ENCODE assay signal across 3 cellular contexts in the genomic region with DNA sequence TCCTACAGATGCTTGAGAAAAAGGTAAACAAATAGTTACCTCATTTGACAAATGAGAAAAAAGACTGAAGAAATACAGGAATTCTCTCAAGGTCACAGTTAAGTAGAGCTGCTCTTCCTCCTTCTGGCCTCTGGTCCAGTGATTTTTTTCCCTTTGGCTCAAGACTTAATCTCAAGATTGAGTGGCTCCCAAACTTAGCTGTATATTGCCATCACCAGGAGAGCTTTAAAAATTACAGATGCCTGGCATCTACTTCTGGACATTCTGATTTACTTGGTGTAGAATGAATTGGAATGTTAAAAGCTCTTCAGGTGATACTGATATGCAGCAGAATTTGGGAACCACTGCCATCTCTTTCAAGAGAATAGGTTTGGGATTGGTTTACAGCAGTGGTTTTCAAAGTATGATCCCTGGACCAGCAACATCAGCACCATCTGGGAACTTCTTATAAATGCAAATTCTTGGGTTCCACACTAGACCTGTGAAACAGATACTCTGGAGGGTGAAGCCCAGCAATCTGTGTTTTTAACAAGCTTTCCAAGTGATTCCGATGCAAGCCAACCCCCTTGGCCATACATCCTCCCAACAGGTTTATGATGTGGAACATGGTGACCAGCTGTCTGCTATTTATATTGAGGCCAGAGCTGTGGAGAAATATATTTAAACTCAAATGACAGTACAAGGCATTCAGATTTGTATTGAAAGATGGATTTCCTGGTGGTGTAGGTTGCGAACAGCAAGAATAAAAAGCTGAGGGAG.
TF ChIP-seq lines count a peak whose summit lies in the region.

No MANE protein-coding gene starts in this region.

TF ChIP-seq in liver, 16 proteins besides CTCF, POLR2A, EP300 and RAD21 (continued from another document):
- TF ChIP-seq SP1 (IDR thresholded peaks at IDR 0.05) (no peak), EGR1 (IDR thresholded peaks at IDR 0.05; ENCODE audit: low read depth in 2 of 2) (no peak), JUND (IDR thresholded peaks at IDR 0.05) (no peak), HNF4G (IDR thresholded peaks at IDR 0.05) (no peak), FOXA1 (IDR thresholded peaks at IDR 0.05) (no peak), FOXA2 (IDR thresholded peaks at IDR 0.05) (no peak), TAF1 (conservative IDR thresholded peaks at IDR 0.05) (no peak), HNF4A (conservative IDR thresholded peaks at IDR 0.05) (no peak), NR2F2 (IDR thresholded peaks at IDR 0.05) (no peak)
- TF ChIP-seq, protein P1, sequence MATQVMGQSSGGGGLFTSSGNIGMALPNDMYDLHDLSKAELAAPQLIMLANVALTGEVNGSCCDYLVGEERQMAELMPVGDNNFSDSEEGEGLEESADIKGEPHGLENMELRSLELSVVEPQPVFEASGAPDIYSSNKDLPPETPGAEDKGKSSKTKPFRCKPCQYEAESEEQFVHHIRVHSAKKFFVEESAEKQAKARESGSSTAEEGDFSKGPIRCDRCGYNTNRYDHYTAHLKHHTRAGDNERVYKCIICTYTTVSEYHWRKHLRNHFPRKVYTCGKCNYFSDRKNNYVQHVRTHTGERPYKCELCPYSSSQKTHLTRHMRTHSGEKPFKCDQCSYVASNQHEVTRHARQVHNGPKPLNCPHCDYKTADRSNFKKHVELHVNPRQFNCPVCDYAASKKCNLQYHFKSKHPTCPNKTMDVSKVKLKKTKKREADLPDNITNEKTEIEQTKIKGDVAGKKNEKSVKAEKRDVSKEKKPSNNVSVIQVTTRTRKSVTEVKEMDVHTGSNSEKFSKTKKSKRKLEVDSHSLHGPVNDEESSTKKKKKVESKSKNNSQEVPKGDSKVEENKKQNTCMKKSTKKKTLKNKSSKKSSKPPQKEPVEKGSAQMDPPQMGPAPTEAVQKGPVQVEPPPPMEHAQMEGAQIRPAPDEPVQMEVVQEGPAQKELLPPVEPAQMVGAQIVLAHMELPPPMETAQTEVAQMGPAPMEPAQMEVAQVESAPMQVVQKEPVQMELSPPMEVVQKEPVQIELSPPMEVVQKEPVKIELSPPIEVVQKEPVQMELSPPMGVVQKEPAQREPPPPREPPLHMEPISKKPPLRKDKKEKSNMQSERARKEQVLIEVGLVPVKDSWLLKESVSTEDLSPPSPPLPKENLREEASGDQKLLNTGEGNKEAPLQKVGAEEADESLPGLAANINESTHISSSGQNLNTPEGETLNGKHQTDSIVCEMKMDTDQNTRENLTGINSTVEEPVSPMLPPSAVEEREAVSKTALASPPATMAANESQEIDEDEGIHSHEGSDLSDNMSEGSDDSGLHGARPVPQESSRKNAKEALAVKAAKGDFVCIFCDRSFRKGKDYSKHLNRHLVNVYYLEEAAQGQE (IDR thresholded peaks at IDR 0.05) = no peak
- TF ChIP-seq, protein P2, sequence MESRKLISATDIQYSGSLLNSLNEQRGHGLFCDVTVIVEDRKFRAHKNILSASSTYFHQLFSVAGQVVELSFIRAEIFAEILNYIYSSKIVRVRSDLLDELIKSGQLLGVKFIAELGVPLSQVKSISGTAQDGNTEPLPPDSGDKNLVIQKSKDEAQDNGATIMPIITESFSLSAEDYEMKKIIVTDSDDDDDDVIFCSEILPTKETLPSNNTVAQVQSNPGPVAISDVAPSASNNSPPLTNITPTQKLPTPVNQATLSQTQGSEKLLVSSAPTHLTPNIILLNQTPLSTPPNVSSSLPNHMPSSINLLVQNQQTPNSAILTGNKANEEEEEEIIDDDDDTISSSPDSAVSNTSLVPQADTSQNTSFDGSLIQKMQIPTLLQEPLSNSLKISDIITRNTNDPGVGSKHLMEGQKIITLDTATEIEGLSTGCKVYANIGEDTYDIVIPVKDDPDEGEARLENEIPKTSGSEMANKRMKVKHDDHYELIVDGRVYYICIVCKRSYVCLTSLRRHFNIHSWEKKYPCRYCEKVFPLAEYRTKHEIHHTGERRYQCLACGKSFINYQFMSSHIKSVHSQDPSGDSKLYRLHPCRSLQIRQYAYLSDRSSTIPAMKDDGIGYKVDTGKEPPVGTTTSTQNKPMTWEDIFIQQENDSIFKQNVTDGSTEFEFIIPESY (IDR thresholded peaks at IDR 0.05) = no peak
TF ChIP-seq in liver: peak in this region for 0.

TF ChIP-seq in HepG2, 621 proteins besides CTCF, POLR2A, EP300 and RAD21 (continued from another document):
- TF ChIP-seq KLF12 (CRISPR knock-in tag; IDR thresholded peaks at IDR 0.05; ENCODE audit: borderline replicate concordance) (no peak), ZMYM2 (CRISPR knock-in tag; IDR thresholded peaks at IDR 0.05) (no peak), PLRG1 (conservative IDR thresholded peaks at IDR 0.05) (no peak), XRCC5 (optimal IDR thresholded peaks at IDR 0.05; ENCODE audit: low read length) (no peak), TAF1 (CRISPR knock-in tag; IDR thresholded peaks at IDR 0.05) (no peak)
- TF ChIP-seq, protein P3, sequence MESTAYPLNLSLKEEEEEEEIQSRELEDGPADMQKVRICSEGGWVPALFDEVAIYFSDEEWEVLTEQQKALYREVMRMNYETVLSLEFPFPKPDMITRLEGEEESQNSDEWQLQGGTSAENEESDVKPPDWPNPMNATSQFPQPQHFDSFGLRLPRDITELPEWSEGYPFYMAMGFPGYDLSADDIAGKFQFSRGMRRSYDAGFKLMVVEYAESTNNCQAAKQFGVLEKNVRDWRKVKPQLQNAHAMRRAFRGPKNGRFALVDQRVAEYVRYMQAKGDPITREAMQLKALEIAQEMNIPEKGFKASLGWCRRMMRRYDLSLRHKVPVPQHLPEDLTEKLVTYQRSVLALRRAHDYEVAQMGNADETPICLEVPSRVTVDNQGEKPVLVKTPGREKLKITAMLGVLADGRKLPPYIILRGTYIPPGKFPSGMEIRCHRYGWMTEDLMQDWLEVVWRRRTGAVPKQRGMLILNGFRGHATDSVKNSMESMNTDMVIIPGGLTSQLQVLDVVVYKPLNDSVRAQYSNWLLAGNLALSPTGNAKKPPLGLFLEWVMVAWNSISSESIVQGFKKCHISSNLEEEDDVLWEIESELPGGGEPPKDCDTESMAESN (CRISPR knock-in tag; conservative IDR thresholded peaks at IDR 0.05) = no peak
- TF ChIP-seq, protein P4, sequence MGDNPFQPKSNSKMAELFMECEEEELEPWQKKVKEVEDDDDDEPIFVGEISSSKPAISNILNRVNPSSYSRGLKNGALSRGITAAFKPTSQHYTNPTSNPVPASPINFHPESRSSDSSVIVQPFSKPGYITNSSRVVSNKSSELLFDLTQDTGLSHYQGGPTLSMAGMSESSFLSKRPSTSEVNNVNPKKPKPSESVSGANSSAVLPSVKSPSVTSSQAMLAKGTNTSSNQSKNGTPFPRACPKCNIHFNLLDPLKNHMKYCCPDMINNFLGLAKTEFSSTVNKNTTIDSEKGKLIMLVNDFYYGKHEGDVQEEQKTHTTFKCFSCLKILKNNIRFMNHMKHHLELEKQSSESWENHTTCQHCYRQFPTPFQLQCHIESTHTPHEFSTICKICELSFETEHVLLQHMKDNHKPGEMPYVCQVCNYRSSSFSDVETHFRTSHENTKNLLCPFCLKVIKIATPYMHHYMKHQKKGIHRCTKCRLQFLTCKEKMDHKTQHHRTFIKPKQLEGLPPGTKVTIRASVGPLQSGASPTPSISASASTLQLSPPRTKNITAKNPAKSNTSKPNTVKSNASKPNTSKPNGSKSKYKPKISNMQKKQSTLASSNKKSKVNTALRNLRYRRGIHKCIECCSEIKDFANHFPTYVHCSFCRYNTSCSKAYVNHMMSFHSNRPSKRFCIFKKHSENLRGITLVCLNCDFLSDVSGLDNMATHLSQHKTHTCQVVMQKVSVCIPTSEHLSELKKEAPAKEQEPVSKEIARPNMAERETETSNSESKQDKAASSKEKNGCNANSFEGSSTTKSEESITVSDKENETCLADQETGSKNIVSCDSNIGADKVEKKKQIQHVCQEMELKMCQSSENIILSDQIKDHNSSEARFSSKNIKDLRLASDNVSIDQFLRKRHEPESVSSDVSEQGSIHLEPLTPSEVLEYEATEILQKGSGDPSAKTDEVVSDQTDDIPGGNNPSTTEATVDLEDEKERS (CRISPR knock-in tag; IDR thresholded peaks at IDR 0.05) = no peak

TF ChIP-seq in K562, 482 proteins besides CTCF, POLR2A, EP300 and RAD21:
- TF ChIP-seq, protein P5, sequence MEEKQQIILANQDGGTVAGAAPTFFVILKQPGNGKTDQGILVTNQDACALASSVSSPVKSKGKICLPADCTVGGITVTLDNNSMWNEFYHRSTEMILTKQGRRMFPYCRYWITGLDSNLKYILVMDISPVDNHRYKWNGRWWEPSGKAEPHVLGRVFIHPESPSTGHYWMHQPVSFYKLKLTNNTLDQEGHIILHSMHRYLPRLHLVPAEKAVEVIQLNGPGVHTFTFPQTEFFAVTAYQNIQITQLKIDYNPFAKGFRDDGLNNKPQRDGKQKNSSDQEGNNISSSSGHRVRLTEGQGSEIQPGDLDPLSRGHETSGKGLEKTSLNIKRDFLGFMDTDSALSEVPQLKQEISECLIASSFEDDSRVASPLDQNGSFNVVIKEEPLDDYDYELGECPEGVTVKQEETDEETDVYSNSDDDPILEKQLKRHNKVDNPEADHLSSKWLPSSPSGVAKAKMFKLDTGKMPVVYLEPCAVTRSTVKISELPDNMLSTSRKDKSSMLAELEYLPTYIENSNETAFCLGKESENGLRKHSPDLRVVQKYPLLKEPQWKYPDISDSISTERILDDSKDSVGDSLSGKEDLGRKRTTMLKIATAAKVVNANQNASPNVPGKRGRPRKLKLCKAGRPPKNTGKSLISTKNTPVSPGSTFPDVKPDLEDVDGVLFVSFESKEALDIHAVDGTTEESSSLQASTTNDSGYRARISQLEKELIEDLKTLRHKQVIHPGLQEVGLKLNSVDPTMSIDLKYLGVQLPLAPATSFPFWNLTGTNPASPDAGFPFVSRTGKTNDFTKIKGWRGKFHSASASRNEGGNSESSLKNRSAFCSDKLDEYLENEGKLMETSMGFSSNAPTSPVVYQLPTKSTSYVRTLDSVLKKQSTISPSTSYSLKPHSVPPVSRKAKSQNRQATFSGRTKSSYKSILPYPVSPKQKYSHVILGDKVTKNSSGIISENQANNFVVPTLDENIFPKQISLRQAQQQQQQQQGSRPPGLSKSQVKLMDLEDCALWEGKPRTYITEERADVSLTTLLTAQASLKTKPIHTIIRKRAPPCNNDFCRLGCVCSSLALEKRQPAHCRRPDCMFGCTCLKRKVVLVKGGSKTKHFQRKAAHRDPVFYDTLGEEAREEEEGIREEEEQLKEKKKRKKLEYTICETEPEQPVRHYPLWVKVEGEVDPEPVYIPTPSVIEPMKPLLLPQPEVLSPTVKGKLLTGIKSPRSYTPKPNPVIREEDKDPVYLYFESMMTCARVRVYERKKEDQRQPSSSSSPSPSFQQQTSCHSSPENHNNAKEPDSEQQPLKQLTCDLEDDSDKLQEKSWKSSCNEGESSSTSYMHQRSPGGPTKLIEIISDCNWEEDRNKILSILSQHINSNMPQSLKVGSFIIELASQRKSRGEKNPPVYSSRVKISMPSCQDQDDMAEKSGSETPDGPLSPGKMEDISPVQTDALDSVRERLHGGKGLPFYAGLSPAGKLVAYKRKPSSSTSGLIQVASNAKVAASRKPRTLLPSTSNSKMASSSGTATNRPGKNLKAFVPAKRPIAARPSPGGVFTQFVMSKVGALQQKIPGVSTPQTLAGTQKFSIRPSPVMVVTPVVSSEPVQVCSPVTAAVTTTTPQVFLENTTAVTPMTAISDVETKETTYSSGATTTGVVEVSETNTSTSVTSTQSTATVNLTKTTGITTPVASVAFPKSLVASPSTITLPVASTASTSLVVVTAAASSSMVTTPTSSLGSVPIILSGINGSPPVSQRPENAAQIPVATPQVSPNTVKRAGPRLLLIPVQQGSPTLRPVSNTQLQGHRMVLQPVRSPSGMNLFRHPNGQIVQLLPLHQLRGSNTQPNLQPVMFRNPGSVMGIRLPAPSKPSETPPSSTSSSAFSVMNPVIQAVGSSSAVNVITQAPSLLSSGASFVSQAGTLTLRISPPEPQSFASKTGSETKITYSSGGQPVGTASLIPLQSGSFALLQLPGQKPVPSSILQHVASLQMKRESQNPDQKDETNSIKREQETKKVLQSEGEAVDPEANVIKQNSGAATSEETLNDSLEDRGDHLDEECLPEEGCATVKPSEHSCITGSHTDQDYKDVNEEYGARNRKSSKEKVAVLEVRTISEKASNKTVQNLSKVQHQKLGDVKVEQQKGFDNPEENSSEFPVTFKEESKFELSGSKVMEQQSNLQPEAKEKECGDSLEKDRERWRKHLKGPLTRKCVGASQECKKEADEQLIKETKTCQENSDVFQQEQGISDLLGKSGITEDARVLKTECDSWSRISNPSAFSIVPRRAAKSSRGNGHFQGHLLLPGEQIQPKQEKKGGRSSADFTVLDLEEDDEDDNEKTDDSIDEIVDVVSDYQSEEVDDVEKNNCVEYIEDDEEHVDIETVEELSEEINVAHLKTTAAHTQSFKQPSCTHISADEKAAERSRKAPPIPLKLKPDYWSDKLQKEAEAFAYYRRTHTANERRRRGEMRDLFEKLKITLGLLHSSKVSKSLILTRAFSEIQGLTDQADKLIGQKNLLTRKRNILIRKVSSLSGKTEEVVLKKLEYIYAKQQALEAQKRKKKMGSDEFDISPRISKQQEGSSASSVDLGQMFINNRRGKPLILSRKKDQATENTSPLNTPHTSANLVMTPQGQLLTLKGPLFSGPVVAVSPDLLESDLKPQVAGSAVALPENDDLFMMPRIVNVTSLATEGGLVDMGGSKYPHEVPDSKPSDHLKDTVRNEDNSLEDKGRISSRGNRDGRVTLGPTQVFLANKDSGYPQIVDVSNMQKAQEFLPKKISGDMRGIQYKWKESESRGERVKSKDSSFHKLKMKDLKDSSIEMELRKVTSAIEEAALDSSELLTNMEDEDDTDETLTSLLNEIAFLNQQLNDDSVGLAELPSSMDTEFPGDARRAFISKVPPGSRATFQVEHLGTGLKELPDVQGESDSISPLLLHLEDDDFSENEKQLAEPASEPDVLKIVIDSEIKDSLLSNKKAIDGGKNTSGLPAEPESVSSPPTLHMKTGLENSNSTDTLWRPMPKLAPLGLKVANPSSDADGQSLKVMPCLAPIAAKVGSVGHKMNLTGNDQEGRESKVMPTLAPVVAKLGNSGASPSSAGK (IDR thresholded peaks at IDR 0.05) = no peak
- TF ChIP-seq RFX7 (CRISPR knock-in tag; IDR thresholded peaks at IDR 0.05) (no peak), KAT2B (IDR thresholded peaks at IDR 0.05; ENCODE audit: low read depth, low read length) (no peak), HEY1 (CRISPR knock-in tag; IDR thresholded peaks at IDR 0.05; ENCODE audit: borderline replicate concordance) (no peak), JUN (IDR thresholded peaks at IDR 0.05; ENCODE audit: borderline replicate concordance, low read depth, low read length) (no peak), JUN (CRISPR knock-in tag; IDR thresholded peaks at IDR 0.05; ENCODE audit: borderline replicate concordance) (no peak), ZNF830 (CRISPR knock-in tag; IDR thresholded peaks at IDR 0.05) (no peak), TAF1 (IDR thresholded peaks at IDR 0.05; ENCODE audit: control insufficient read depth, extremely low read depth, insufficient read depth, low read length, severe bottlenecking) (no peak)
